In genomic region chr6:41575598-41575997, GRCh38 we compare ENCODE assay signal across 28 cellular contexts.
"Had no signal": no experiment of that assay in that cellular context is flagged by ENCODE, and none has a peak within 500 bp of the region (broad histone marks: within the 10 kb centered on the region; RNA-seq: fewer than 3 reads in every experiment).

No MANE protein-coding gene starts in this region.

- H3K27ac Mint-ChIP-seq: activated CD4-positive, alpha-beta memory T cell treated with anti-CD3 and anti-CD28 coated beads, Interleukin-2, amount 10 ng/mL, durations not matched to agents 7 days and 5 days; activated CD4-positive, alpha-beta T cell treated with anti-CD3 and anti-CD28 coated beads for 36 hours; activated naive CD4-positive, alpha-beta T cell treated with anti-CD3 and anti-CD28 coated beads, Interleukin-2, amount 10 ng/mL, durations not matched to agents 7 days and 5 days; activated naive CD8-positive, alpha-beta T cell treated with anti-CD3 and anti-CD28 coated beads for 36 hours; activated T-helper 17 cell treated with anti-CD3 and anti-CD28 coated beads, Interleukin-2, amount 50 U/mL, for 72 hours had no signal

- H3K9me3 Mint-ChIP-seq: activated CD4-positive, alpha-beta memory T cell treated with anti-CD3 and anti-CD28 coated beads, Interleukin-2, amount 10 ng/mL, durations not matched to agents 7 days and 5 days; activated naive CD4-positive, alpha-beta T cell treated with anti-CD3 and anti-CD28 coated beads, Interleukin-2, amount 10 ng/mL, durations not matched to agents 7 days and 5 days; activated naive CD8-positive, alpha-beta T cell treated with anti-CD3 and anti-CD28 coated beads for 36 hours; activated T-helper 17 cell treated with anti-CD3 and anti-CD28 coated beads, Interleukin-2, amount 50 U/mL, for 72 hours had no signal

- DNase-seq: activated CD4-positive, alpha-beta memory T cell treated with anti-CD3 and anti-CD28 coated beads, Interleukin-2, amount 10 ng/mL, durations not matched to agents 7 days and 5 days; activated CD4-positive, alpha-beta T cell treated with anti-CD3 and anti-CD28 coated beads for 36 hours; activated CD4-positive, alpha-beta T cell treated with anti-CD3 and anti-CD28 coated beads, Interleukin-2, amount 50 U/mL, for 1 hour; activated CD4-positive, CD25-positive, alpha-beta regulatory T cell; activated gamma-delta T cell treated with Interleukin-2 at 50 U/mL for 16 hours; activated naive CD4-positive, alpha-beta T cell treated with anti-CD3 and anti-CD28 coated beads, Interleukin-2, amount 10 ng/mL, durations not matched to agents 7 days and 5 days; activated naive CD8-positive, alpha-beta T cell treated with anti-CD3 and anti-CD28 coated beads for 36 hours; activated T-cell treated with anti-CD3 and anti-CD28 coated beads for 4 hours; activated T-cell treated with anti-CD3 and anti-CD28 coated beads, Interleukin-2, amount 50 U/mL, for 48 hours; central memory CD4-positive, alpha-beta T cell; NCI-H1092; NCI-H1417; NCI-H1930; NCI-H2171 treated with DMSO at 0.1 percent for 48 hours; NCI-H226; NCI-H510A; NCI-H526 treated with DMSO at 0.1 percent for 48 hours; NK-92 treated with Interleukin-12 subunit alpha and Interleukin-12 subunit beta, amount 100 ng/mL, for 24 hours; OCI-M1; RPMI8226; SJCRH30; SK-N-SH; T-helper 1 cell had no signal

- H3K27me3 Mint-ChIP-seq: activated CD4-positive, alpha-beta memory T cell treated with anti-CD3 and anti-CD28 coated beads, Interleukin-2, amount 10 ng/mL, durations not matched to agents 7 days and 5 days; activated CD4-positive, alpha-beta T cell treated with anti-CD3 and anti-CD28 coated beads for 36 hours; activated naive CD8-positive, alpha-beta T cell treated with anti-CD3 and anti-CD28 coated beads for 36 hours; activated T-helper 17 cell treated with anti-CD3 and anti-CD28 coated beads, Interleukin-2, amount 50 U/mL, for 72 hours had no signal

- H3K4me3 Mint-ChIP-seq: activated CD4-positive, alpha-beta memory T cell treated with anti-CD3 and anti-CD28 coated beads, Interleukin-2, amount 10 ng/mL, durations not matched to agents 7 days and 5 days; activated CD4-positive, alpha-beta T cell treated with anti-CD3 and anti-CD28 coated beads for 36 hours; activated naive CD4-positive, alpha-beta T cell treated with anti-CD3 and anti-CD28 coated beads, Interleukin-2, amount 10 ng/mL, durations not matched to agents 7 days and 5 days; activated naive CD8-positive, alpha-beta T cell treated with anti-CD3 and anti-CD28 coated beads for 36 hours; activated T-helper 17 cell treated with anti-CD3 and anti-CD28 coated beads, Interleukin-2, amount 50 U/mL, for 72 hours had no signal

- H3K4me2 ChIP-seq: KMS-11, SK-N-SH had no signal

- H3K4me1 Mint-ChIP-seq: activated CD4-positive, alpha-beta memory T cell treated with anti-CD3 and anti-CD28 coated beads, Interleukin-2, amount 10 ng/mL, durations not matched to agents 7 days and 5 days; activated naive CD4-positive, alpha-beta T cell treated with anti-CD3 and anti-CD28 coated beads, Interleukin-2, amount 10 ng/mL, durations not matched to agents 7 days and 5 days had no signal

- H3K9ac ChIP-seq: KMS-11, SK-N-SH had no signal

- H3K27ac ChIP-seq: KMS-11, SJCRH30, VCaP had no signal

- H3K9me3 ChIP-seq: SJCRH30, SK-N-SH had no signal

- H3K4me3 ChIP-seq: SJCRH30 had no signal

- H3K27me3 ChIP-seq: SJCRH30 had no signal

- H3K36me3 Mint-ChIP-seq: activated naive CD4-positive, alpha-beta T cell treated with anti-CD3 and anti-CD28 coated beads, Interleukin-2, amount 10 ng/mL, durations not matched to agents 7 days and 5 days; activated naive CD8-positive, alpha-beta T cell treated with anti-CD3 and anti-CD28 coated beads for 36 hours had no signal

- ATAC-seq: activated CD4-positive, alpha-beta T cell treated with anti-CD3 and anti-CD28 coated beads for 36 hours; activated T-helper 17 cell treated with anti-CD3 and anti-CD28 coated beads, Interleukin-2, amount 50 U/mL, for 72 hours; Panc1; Right ventricle myocardium inferior had no signal
